16 cellular contexts compared by ENCODE assay signal in genomic region chr6:43859213-43859612, GRCh38.
"Had no signal": no experiment of that assay in that cellular context is flagged by ENCODE, and none has a peak within 500 bp of the region (broad histone marks: within the 10 kb centered on the region; RNA-seq: fewer than 3 reads in every experiment).

No MANE protein-coding gene starts in this region.

- H3K4me3 ChIP-seq: esophagus muscularis mucosa, gastrocnemius medialis, left lung, lower lobe of right lung, psoas muscle, sigmoid colon, skin epidermis, thyroid gland, uterus had no signal

- H3K36me3 ChIP-seq: esophagus muscularis mucosa, gastrocnemius medialis, left lung, lower lobe of right lung, sigmoid colon, thyroid gland, uterus had no signal

- H3K27ac ChIP-seq: epithelial cell of prostate, esophagus muscularis mucosa, gastrocnemius medialis, left lung, lower lobe of right lung, parathyroid adenoma, psoas muscle, sigmoid colon, skin epidermis, uterus had no signal

- H2AFZ ChIP-seq: parathyroid adenoma had no signal

- H3K27me3 ChIP-seq: gastrocnemius medialis, sigmoid colon, thyroid gland, uterus had no signal

- DNase-seq: effector memory CD8-positive, alpha-beta T cell; gastrocnemius medialis; islet precursor cell; left lung; lower lobe of right lung; natural killer cell; retina; sigmoid colon; stimulated activated naive CD4-positive, alpha-beta T cell treated with Interleukin-2 at 50 U/mL for 16 hours; thyroid gland; uterus had no signal

- H3K79me2 ChIP-seq: parathyroid adenoma had no signal

- H3K9me3 ChIP-seq: esophagus muscularis mucosa, gastrocnemius medialis, left lung, lower lobe of right lung, psoas muscle, sigmoid colon, thyroid gland, uterus had no signal

- H3K9ac ChIP-seq: parathyroid adenoma had no signal

- H3K4me1 ChIP-seq: esophagus muscularis mucosa, gastrocnemius medialis, left lung, lower lobe of right lung, parathyroid adenoma, psoas muscle, uterus had no signal

- ATAC-seq: effector memory CD8-positive, alpha-beta T cell; gastrocnemius medialis; left lung; lower lobe of right lung; natural killer cell; psoas muscle had no signal
